9 cellular contexts compared by ENCODE assay signal in the genomic region with DNA sequence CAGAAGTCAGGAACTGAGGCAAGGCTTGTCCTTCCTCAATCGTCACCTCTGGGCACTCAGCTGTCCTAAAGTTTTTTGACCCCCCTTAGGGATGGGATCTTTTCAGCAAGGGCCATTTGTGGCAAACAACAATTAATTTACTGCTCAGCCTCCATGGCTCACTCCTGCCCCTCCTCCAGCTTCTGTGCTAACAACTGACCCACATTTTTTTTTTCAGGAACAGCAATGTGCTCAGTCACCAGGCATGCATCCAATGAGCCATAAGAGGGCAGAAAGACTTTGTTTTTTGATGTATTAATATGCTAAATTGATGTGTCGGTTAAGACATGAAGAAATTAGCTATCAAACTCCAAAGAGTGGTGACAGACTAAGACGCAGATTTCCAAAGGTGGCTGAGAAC. TPM values are rescaled to one million over a fixed set of nuclear protein-coding genes. Genes with fewer than 3 reads are reported as not detected.
DNase-seq lines count a peak whose midpoint lies in the region; TF ChIP-seq lines count a peak whose summit lies in the region.
"Not testable (repeated sequence)": the region's sequence is repeated elsewhere in the genome, so short reads cannot be mapped to it uniquely, and the experiment has no call there.
"Had no signal": no experiment of that assay in that cellular context is flagged by ENCODE, and none has a peak within 500 bp of the region (broad histone marks: within the 10 kb centered on the region; RNA-seq: fewer than 3 reads in every experiment).

No MANE protein-coding gene starts in this region.

- H3K4me1 ChIP-seq in adrenal gland (replicated peaks in 1 of 2): not testable (repeated sequence)

- H3K36me3 ChIP-seq in MG63; adrenal gland (replicated peaks in 1 of 2): not testable (repeated sequence)

- H3K4me3 ChIP-seq in MG63; adrenal gland; choroid plexus epithelial cell (ENCODE audit: low read depth, low read length); fibroblast of mammary gland (ENCODE audit: control insufficient read depth, low read depth, low read length): not testable (repeated sequence)

- not testable (repeated sequence) for TF ChIP-seq CTCF in adrenal gland (IDR thresholded peaks at IDR 0.05); choroid plexus epithelial cell (conservative IDR thresholded peaks at IDR 0.05; ENCODE audit: low read depth, low read length); fibroblast of mammary gland (conservative IDR thresholded peaks at IDR 0.05; ENCODE audit: control insufficient read depth, insufficient read depth, low read depth, low read length)

- WGBS in adrenal gland, 4 donors: 20 to 61% (median 34%) methylated on average over 1 to 2 of the region's 3 CpGs

- intact Hi-C loops in adrenal gland (cut with DNase I): not testable (repeated sequence)

- H3K9me3 ChIP-seq in MG63; adrenal gland (replicated peaks in 1 of 3): not testable (repeated sequence)

- not testable (repeated sequence) for H3K27ac ChIP-seq in adrenal gland

- H3K27me3 ChIP-seq in MG63, adrenal gland: not testable (repeated sequence)

- TF ChIP-seq POLR2A in adrenal gland (IDR thresholded peaks at IDR 0.05): not testable (repeated sequence)

- peak; percentile 59 for DNase-seq in ELR (ENCODE audit: low read depth)
- peak; percentile 32 for DNase-seq in MG63
- DNase-seq in adrenal gland: peak in 5 of 7 donors; percentile 21 to 53 (median 35)
- peak; percentile 77 for DNase-seq in choroid plexus epithelial cell (ENCODE audit: low read depth)
- peak; percentile 39 for DNase-seq in fibroblast of mammary gland (ENCODE audit: low read depth)
- DNase-seq in kidney glomerular epithelial cell (lab: John Stamatoyannopoulos, UW): peak; percentile 22
- DNase-seq in pons (ENCODE audit: low spot score): peak; percentile 3

RNA-seq across cellular contexts. Expression of gene SYT15B, which starts 4.7 kb away (rescaled TPM):
- total RNA-seq in MG63 (2014; rRNA removed; shearing (Covaris generic); ENCODE audit: low replicate concordance): 0.26 and 1.1 TPM in 2 replicates
- total RNA-seq in adrenal gland: 1 to 10 TPM in 5 of 8 donors, under 1 TPM in 3; 0.24 to 3.0 (median 1.2) TPM
- polyA plus RNA-seq in adrenal gland: under 1 TPM in 2 of 3 donors, not detected in 1; 0.20 to 0.24 TPM
- polyA plus RNA-seq: CD4-positive, CD25-positive, alpha-beta regulatory T cell; neural cell had no signal

Comparison
In these comparisons a context has a peak if more than half of its experiments do, and no peak if none do; other contexts are left out.
1. DNase-seq: peak in every context shown above with its lines; median percentile 77 in choroid plexus epithelial cell; 59 in ELR; 39 in fibroblast of mammary gland; 35 in adrenal gland; 32 in MG63; 22 in kidney glomerular epithelial cell; 3 in pons.